ENCODE assay signal across 17 cellular contexts in the genomic region with DNA sequence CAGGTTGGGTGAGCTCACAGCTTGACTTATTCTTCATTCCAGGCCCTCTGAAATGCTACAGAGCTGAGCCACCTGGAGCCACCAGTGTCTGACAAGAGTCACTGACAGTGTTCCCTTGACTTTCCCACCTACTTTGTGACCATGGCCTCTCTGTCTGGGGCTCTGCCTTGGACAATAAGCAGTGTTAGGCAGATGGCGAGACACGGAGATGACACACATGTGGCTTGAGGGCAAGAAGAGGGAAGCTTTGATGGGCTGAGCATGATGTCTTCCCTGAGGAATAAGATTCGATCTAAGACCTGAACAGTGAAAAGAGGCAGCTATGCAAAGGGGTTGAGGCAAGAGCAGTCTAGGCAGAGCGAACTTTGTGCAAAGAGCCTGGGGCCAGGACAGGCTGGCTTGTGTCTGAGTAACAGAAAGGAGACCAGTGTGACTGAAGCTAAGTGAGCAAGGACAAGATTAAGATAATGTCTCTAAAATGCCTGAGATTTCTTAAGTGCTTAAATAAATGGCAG.
DNase-seq lines count a peak whose midpoint lies in the region; ATAC-seq, FAIRE-seq and TF ChIP-seq lines count a peak whose summit lies in the region.
"Had no signal": no experiment of that assay in that cellular context is flagged by ENCODE, and none has a peak within 500 bp of the region (broad histone marks: within the 10 kb centered on the region; RNA-seq: fewer than 3 reads in every experiment).

No MANE protein-coding gene starts in this region.

- no peaks in the 10 kb centered on the region for H3K36me3 ChIP-seq in astrocyte (ENCODE audit: insufficient read depth, low read length)
- H3K36me3 ChIP-seq in mesodermal cell (ENCODE audit: control insufficient read depth, insufficient read depth, low read length): no peaks in the 10 kb centered on the region
- H3K36me3 ChIP-seq: BE2C had no signal

- H3K4me1 Mint-ChIP-seq in HFFc6 (ENCODE audit: low read depth) (peaks cover 56% of the 10 kb centered on the region), astrocyte (ENCODE audit: low read depth, unreplicated experiment) (peaks cover 43% of the 10 kb centered on the region)
- H3K4me1 Mint-ChIP-seq in stimulated activated effector memory CD8-positive, alpha-beta T cell treated with anti-CD3 and anti-CD28 coated beads, Interleukin-12 subunit alpha, Interleukin-12 subunit beta, amount 100 ng/mL, for 72 hours: no peaks in the 10 kb centered on the region
- H3K4me1 Mint-ChIP-seq: CD8-positive, alpha-beta memory T cell had no signal

- H3K4me3 Mint-ChIP-seq in HFFc6: no peak overlapping the region
- no peak overlapping the region for H3K4me3 Mint-ChIP-seq in astrocyte (ENCODE audit: unreplicated experiment)
- H3K4me3 Mint-ChIP-seq in stimulated activated effector memory CD8-positive, alpha-beta T cell treated with anti-CD3 and anti-CD28 coated beads, Interleukin-12 subunit alpha, Interleukin-12 subunit beta, amount 100 ng/mL, for 72 hours: no peak overlapping the region
- H3K4me3 Mint-ChIP-seq: CD8-positive, alpha-beta memory T cell had no signal

- no peaks in the 10 kb centered on the region for H3K9me3 ChIP-seq in astrocyte (ENCODE audit: insufficient read depth, low read depth, low read length)
- H3K9me3 ChIP-seq in mesodermal cell (ENCODE audit: control insufficient read depth, low read length): peaks cover 5% of the 10 kb centered on the region
- H3K9me3 ChIP-seq: BE2C had no signal

- H3K27me3 ChIP-seq in astrocyte (ENCODE audit: insufficient read depth, low read length): no peaks in the 10 kb centered on the region
- H3K27me3 ChIP-seq: BE2C had no signal

- H3K27me3 Mint-ChIP-seq in HFFc6 (ENCODE audit: insufficient read depth) (no peaks in the 10 kb centered on the region), astrocyte (ENCODE audit: low read depth, unreplicated experiment) (peaks cover 3% of the 10 kb centered on the region)

- DNase-seq in HFFc6 (no peak), astrocyte (ENCODE audit: low read depth) (no peak)
- no peak for DNase-seq in stimulated activated effector memory CD8-positive, alpha-beta T cell treated with anti-CD3 and anti-CD28 coated beads, Interleukin-12 subunit alpha, Interleukin-12 subunit beta, amount 100 ng/mL, for 72 hours (ENCODE audit: low spot score in 2 of 2)
- DNase-seq: BE2C; CD8-positive, alpha-beta memory T cell; DMS 273 treated with DMSO at 0.1 percent for 48 hours; HCEC 1CT; KBM-7; NCI-H1048; NCI-H2107; NCI-H69; SHP77 had no signal

- peak; percentile 19 for ATAC-seq in stimulated activated effector memory CD8-positive, alpha-beta T cell treated with anti-CD3 and anti-CD28 coated beads, Interleukin-12 subunit alpha, Interleukin-12 subunit beta, amount 100 ng/mL, for 72 hours
- ATAC-seq in GM18511 (IDR thresholded peaks at IDR 0.05; ENCODE audit: unreplicated experiment) (no peak), HG03159 (IDR thresholded peaks at IDR 0.05; ENCODE audit: unreplicated experiment) (no peak), GM18498 (IDR thresholded peaks at IDR 0.05; ENCODE audit: unreplicated experiment) (no peak)

- H3K27ac Mint-ChIP-seq in HFFc6 (peak overlapping the region; percentile 16; the same call in 1 of the 2 replicates), astrocyte (ENCODE audit: unreplicated experiment) (peak overlapping the region; percentile 100)
- H3K27ac Mint-ChIP-seq in stimulated activated effector memory CD8-positive, alpha-beta T cell treated with anti-CD3 and anti-CD28 coated beads, Interleukin-12 subunit alpha, Interleukin-12 subunit beta, amount 100 ng/mL, for 72 hours: no peak overlapping the region
- H3K27ac Mint-ChIP-seq: CD8-positive, alpha-beta memory T cell had no signal

- H3K4me1 ChIP-seq in astrocyte (ENCODE audit: insufficient read depth, low read length) (peaks cover 40% of the 10 kb centered on the region), mesodermal cell (ENCODE audit: control insufficient read depth, insufficient read depth, low read length, poor library complexity, severe bottlenecking) (peaks cover 36% of the 10 kb centered on the region)
- H3K4me1 ChIP-seq: BE2C had no signal

- no peaks in the 10 kb centered on the region for H4K20me1 ChIP-seq in astrocyte (ENCODE audit: insufficient read depth, low read length)

- H3K4me3 ChIP-seq in astrocyte (ENCODE audit: insufficient read depth, low read depth, low read length): no peak overlapping the region
- no peak overlapping the region for H3K4me3 ChIP-seq in mesodermal cell (ENCODE audit: extremely low read depth, insufficient read depth, low read length, poor library complexity, severe bottlenecking)

- H3K36me3 Mint-ChIP-seq in HFFc6 (ENCODE audit: low read depth): no peaks in the 10 kb centered on the region
- peaks cover 5% of the 10 kb centered on the region for H3K36me3 Mint-ChIP-seq in astrocyte (ENCODE audit: low read depth, unreplicated experiment)
- H3K36me3 Mint-ChIP-seq in stimulated activated effector memory CD8-positive, alpha-beta T cell treated with anti-CD3 and anti-CD28 coated beads, Interleukin-12 subunit alpha, Interleukin-12 subunit beta, amount 100 ng/mL, for 72 hours: no peaks in the 10 kb centered on the region
- H3K36me3 Mint-ChIP-seq: CD8-positive, alpha-beta memory T cell had no signal

- H3K4me2 ChIP-seq in astrocyte (ENCODE audit: low read length): no peak overlapping the region

- WGBS in mesodermal cell (ENCODE audit: insufficient coverage in 2 of 2), 2 experiments: 86 to 97% methylated on average over 4 of the region's 4 CpGs

- H3K9me3 Mint-ChIP-seq in HFFc6 (no peaks in the 10 kb centered on the region), astrocyte (ENCODE audit: unreplicated experiment) (no peaks in the 10 kb centered on the region)
- H3K9me3 Mint-ChIP-seq in stimulated activated effector memory CD8-positive, alpha-beta T cell treated with anti-CD3 and anti-CD28 coated beads, Interleukin-12 subunit alpha, Interleukin-12 subunit beta, amount 100 ng/mL, for 72 hours: no peaks in the 10 kb centered on the region
- H3K9me3 Mint-ChIP-seq: CD8-positive, alpha-beta memory T cell had no signal

- FAIRE-seq in astrocyte (lab: Jason Lieb, UNC): no peak
- FAIRE-seq: GM18507 had no signal

- no peak for TF ChIP-seq CTCF in HFFc6 (IDR thresholded peaks at IDR 0.05)
- TF ChIP-seq CTCF in astrocyte (IDR thresholded peaks at IDR 0.05; ENCODE audit: insufficient read depth, low read depth, low read length): no peak

- H3K9ac ChIP-seq in astrocyte (ENCODE audit: low read length): peak overlapping the region; percentile 41

- H2AFZ ChIP-seq in astrocyte (ENCODE audit: low read depth, low read length): no peak overlapping the region

- H3K79me2 ChIP-seq in astrocyte (ENCODE audit: insufficient read depth, low read length): no peaks in the 10 kb centered on the region

- H3K27ac ChIP-seq in astrocyte (ENCODE audit: low read depth, low read length): peak overlapping the region; percentile 97
- H3K27ac ChIP-seq in mesodermal cell (ENCODE audit: low read depth, low read length, severe bottlenecking): peak overlapping the region; percentile 74
